ENCODE assay signal across 25 cellular contexts in genomic region chr1:41523981-41524675, GRCh38. TPM values are rescaled to one million over a fixed set of nuclear protein-coding genes. Genes with fewer than 3 reads are reported as not detected.
"Had no signal": no experiment of that assay in that cellular context is flagged by ENCODE, and none has a peak within 500 bp of the region (broad histone marks: within the 10 kb centered on the region; RNA-seq: fewer than 3 reads in every experiment).

No MANE protein-coding gene starts in this region.

- ATAC-seq: gastrocnemius medialis, heart right ventricle, psoas muscle, right lobe of liver had no signal

- H3K4me3 ChIP-seq: dorsolateral prefrontal cortex, esophagus muscularis mucosa, gastrocnemius medialis, heart right ventricle, psoas muscle, right lobe of liver, suprapubic skin, thyroid gland, upper lobe of left lung, vagina had no signal

- H3K4me3 Mint-ChIP-seq: naive B cell, nephron had no signal

- H3K4me1 ChIP-seq: esophagus muscularis mucosa, gastrocnemius medialis, heart right ventricle, psoas muscle, right lobe of liver, suprapubic skin, thyroid gland, upper lobe of left lung, vagina had no signal

- H3K27me3 ChIP-seq: dorsolateral prefrontal cortex, esophagus muscularis mucosa, gastrocnemius medialis, heart right ventricle, right lobe of liver, suprapubic skin, thyroid gland, upper lobe of left lung, vagina had no signal

- H3K27ac Mint-ChIP-seq: nephron had no signal

- H3K27ac ChIP-seq: epithelial cell of prostate, esophagus muscularis mucosa, gastrocnemius medialis, heart right ventricle, psoas muscle, right lobe of liver, suprapubic skin, thyroid gland, upper lobe of left lung, vagina had no signal

- H3K27me3 Mint-ChIP-seq: naive B cell had no signal

- H3K9me3 ChIP-seq: esophagus muscularis mucosa, gastrocnemius medialis, heart right ventricle, psoas muscle, right lobe of liver, suprapubic skin, thyroid gland, upper lobe of left lung, vagina had no signal

- DNase-seq: cortex of kidney; effector CD8-positive, alpha-beta T cell; gastrocnemius medialis; heart right ventricle; kidney glomerular epithelial cell; mesendoderm; naive B cell; retina; right lobe of liver; stimulated activated CD4-positive, alpha-beta T cell treated with anti-CD3 and anti-CD28 coated beads, Interleukin-4, amount 100 ng/mL, for 1 hour; stimulated activated CD8-positive, alpha-beta memory T cell treated with anti-CD3 and anti-CD28 coated beads, Interleukin-4, amount 100 ng/mL, for 48 hours; stimulated activated naive CD4-positive, alpha-beta T cell; thyroid gland; upper lobe of left lung had no signal

- H3K9me3 Mint-ChIP-seq: nephron had no signal

- H3K36me3 ChIP-seq: gastrocnemius medialis, right lobe of liver, thyroid gland, vagina had no signal

RNA-seq across cellular contexts. Expression of gene EDN2, which starts 39.6 kb away (rescaled TPM):
- total RNA-seq: fibroblast of villous mesenchyme, gastrocnemius medialis, liver, lung microvascular endothelial cell, omental fat pad, psoas muscle, thyroid gland had no signal
